ENCODE assay signal across 1 cellular context in genomic region chr1:156860113-156860638, GRCh38.
TF ChIP-seq lines count a peak whose summit lies in the region.

No MANE protein-coding gene starts in this region.

TF ChIP-seq in H1, 55 proteins besides CTCF, POLR2A, EP300 and RAD21:
- TF ChIP-seq, protein P1, sequence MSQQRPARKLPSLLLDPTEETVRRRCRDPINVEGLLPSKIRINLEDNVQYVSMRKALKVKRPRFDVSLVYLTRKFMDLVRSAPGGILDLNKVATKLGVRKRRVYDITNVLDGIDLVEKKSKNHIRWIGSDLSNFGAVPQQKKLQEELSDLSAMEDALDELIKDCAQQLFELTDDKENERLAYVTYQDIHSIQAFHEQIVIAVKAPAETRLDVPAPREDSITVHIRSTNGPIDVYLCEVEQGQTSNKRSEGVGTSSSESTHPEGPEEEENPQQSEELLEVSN (IDR thresholded peaks at IDR 0.05) = peak; percentile 13; the same call in 1 of the 2 replicates
- TF ChIP-seq EZH2 (IDR thresholded peaks at IDR 0.05; ENCODE audit: low read depth, low read length, severe bottlenecking) = no peak
- TF ChIP-seq GABPA (IDR thresholded peaks at IDR 0.05; ENCODE audit: borderline replicate concordance, insufficient read depth, low read length) = peak; percentile 19; the same call in 1 of the 2 replicates
- TF ChIP-seq SIN3A (conservative IDR thresholded peaks at IDR 0.05 in 1 of 2, IDR thresholded peaks at IDR 0.05 in 1 of 2; ENCODE audit: low read depth in 1 of 2, low read length in 2 of 2) = peak in 1 of 2 experiments; percentile 52; a peak in 2 of 4 replicates
